1 cellular context compared by ENCODE assay signal in the genomic region with DNA sequence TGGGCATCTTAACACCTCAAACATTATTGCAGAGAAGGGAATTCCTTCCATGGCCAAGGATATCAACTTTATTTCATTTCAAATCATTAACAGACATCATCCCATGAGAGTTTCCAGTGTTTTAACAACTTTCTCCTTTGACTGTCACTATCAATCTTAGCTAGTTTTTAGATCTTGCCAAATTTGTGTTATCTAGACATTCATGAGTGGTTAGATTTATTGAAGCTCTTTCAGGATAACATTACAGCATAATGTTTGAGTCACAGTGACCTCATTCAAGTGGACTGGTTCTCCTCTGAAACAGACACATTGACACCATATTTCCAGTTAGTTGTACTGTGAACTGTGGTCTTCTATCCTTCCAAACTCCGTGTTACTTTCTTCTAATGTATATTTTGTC.
A peak's percentile ranks its signal among the peaks of the same experiment; 100 is the strongest.
TF ChIP-seq lines count a peak whose summit lies in the region.

No MANE protein-coding gene starts in this region.

TF ChIP-seq in K562, 482 proteins besides CTCF, POLR2A, EP300 and RAD21:
- TF ChIP-seq FOSL1 (tag; conservative IDR thresholded peaks at IDR 0.05) = peak; percentile 25; the same call in 1 of the 2 replicates
- no peak for TF ChIP-seq TCF7 (IDR thresholded peaks at IDR 0.05; ENCODE audit: borderline replicate concordance)
- TF ChIP-seq KDM2B (CRISPR knock-in tag; IDR thresholded peaks at IDR 0.05) = no peak
- TF ChIP-seq, protein P1, sequence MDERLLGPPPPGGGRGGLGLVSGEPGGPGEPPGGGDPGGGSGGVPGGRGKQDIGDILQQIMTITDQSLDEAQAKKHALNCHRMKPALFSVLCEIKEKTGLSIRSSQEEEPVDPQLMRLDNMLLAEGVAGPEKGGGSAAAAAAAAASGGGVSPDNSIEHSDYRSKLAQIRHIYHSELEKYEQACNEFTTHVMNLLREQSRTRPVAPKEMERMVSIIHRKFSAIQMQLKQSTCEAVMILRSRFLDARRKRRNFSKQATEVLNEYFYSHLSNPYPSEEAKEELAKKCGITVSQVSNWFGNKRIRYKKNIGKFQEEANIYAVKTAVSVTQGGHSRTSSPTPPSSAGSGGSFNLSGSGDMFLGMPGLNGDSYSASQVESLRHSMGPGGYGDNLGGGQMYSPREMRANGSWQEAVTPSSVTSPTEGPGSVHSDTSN (CRISPR knock-in tag; IDR thresholded peaks at IDR 0.05; ENCODE audit: low read depth) = no peak
- TF ChIP-seq, protein P1 (tag; conservative IDR thresholded peaks at IDR 0.05; ENCODE audit: low read depth) = peak; percentile 94
- TF ChIP-seq CREM (IDR thresholded peaks at IDR 0.05; ENCODE audit: low read depth) = no peak
- TF ChIP-seq CHAMP1 (IDR thresholded peaks at IDR 0.05) = no peak
- no peak for TF ChIP-seq CEBPG (CRISPR knock-in tag; IDR thresholded peaks at IDR 0.05)
- 0 out of 4 replicates have a peak, but pooled peaks of 1 of the 2 experiments have one; percentile 9 for TF ChIP-seq CEBPG (tag; conservative IDR thresholded peaks at IDR 0.05 in 1 of 2, IDR thresholded peaks at IDR 0.05 in 1 of 2)
- TF ChIP-seq NFXL1 (CRISPR knock-in tag; IDR thresholded peaks at IDR 0.05) = no peak
- TF ChIP-seq TAF15 (IDR thresholded peaks at IDR 0.05; ENCODE audit: low read depth, low read length) = no peak
- TF ChIP-seq SMARCA4 (IDR thresholded peaks at IDR 0.05) = no peak
- TF ChIP-seq TCFL5 (CRISPR knock-in tag; conservative IDR thresholded peaks at IDR 0.05) = no peak
- TF ChIP-seq, protein P2, sequence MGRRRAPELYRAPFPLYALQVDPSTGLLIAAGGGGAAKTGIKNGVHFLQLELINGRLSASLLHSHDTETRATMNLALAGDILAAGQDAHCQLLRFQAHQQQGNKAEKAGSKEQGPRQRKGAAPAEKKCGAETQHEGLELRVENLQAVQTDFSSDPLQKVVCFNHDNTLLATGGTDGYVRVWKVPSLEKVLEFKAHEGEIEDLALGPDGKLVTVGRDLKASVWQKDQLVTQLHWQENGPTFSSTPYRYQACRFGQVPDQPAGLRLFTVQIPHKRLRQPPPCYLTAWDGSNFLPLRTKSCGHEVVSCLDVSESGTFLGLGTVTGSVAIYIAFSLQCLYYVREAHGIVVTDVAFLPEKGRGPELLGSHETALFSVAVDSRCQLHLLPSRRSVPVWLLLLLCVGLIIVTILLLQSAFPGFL (CRISPR knock-in tag; IDR thresholded peaks at IDR 0.05) = no peak
- no peak for TF ChIP-seq ZBED1 (IDR thresholded peaks at IDR 0.05)
- no peak for TF ChIP-seq SREBF2 (CRISPR knock-in tag; IDR thresholded peaks at IDR 0.05)
- no peak for TF ChIP-seq ZNF224 (CRISPR knock-in tag; IDR thresholded peaks at IDR 0.05)
- TF ChIP-seq HNRNPLL (IDR thresholded peaks at IDR 0.05; ENCODE audit: low read depth, low read length, poor library complexity, severe bottlenecking) = no peak
- peak; percentile 83 for TF ChIP-seq MEIS2 (IDR thresholded peaks at IDR 0.05; ENCODE audit: partially characterized antibody)
- TF ChIP-seq WHSC1 (IDR thresholded peaks at IDR 0.05; ENCODE audit: low read length) = no peak
- no peak for TF ChIP-seq ARID4B (CRISPR knock-in tag; IDR thresholded peaks at IDR 0.05)
- TF ChIP-seq ARID3B (CRISPR knock-in tag; IDR thresholded peaks at IDR 0.05; ENCODE audit: borderline replicate concordance) = no peak
- TF ChIP-seq ZNF431 (CRISPR knock-in tag; IDR thresholded peaks at IDR 0.05) = no peak
- TF ChIP-seq JUND (IDR thresholded peaks at IDR 0.05; ENCODE audit: borderline replicate concordance, low read depth, low read length) = no peak
- TF ChIP-seq JUND (tag; IDR thresholded peaks at IDR 0.05; ENCODE audit: borderline replicate concordance, low read depth, low read length) = 0 out of 3 replicates have a peak, but pooled peaks have one; percentile 15
- TF ChIP-seq, protein P3, sequence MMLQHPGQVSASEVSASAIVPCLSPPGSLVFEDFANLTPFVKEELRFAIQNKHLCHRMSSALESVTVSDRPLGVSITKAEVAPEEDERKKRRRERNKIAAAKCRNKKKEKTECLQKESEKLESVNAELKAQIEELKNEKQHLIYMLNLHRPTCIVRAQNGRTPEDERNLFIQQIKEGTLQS (IDR thresholded peaks at IDR 0.05) = 0 out of 2 replicates have a peak, but pooled peaks have one; percentile 16
- TF ChIP-seq, protein P3 (CRISPR knock-in tag; conservative IDR thresholded peaks at IDR 0.05) = no peak
- no peak for TF ChIP-seq ZNF408 (CRISPR knock-in tag; IDR thresholded peaks at IDR 0.05; ENCODE audit: low read depth)
